Comparison of ENCODE assay signal across 13 cellular contexts in genomic region chr2:219540784-219541504, GRCh38. TPM values are rescaled to one million over a fixed set of nuclear protein-coding genes. Genes with fewer than 3 reads are reported as not detected.
A peak's percentile ranks its signal among the peaks of the same experiment; 100 is the strongest.
DNase-seq lines count a peak whose midpoint lies in the region; ATAC-seq, FAIRE-seq and TF ChIP-seq lines count a peak whose summit lies in the region.
"Had no signal": no experiment of that assay in that cellular context is flagged by ENCODE, and none has a peak within 500 bp of the region (broad histone marks: within the 10 kb centered on the region; RNA-seq: fewer than 3 reads in every experiment).

No MANE protein-coding gene starts in this region.

- TF ChIP-seq CTCF in MCF 10A (IDR thresholded peaks at IDR 0.05; ENCODE audit: unreplicated experiment) (no peak), breast epithelium (IDR thresholded peaks at IDR 0.05) (no peak), PC-3 (conservative IDR thresholded peaks at IDR 0.05; ENCODE audit: low read depth, low read length) (no peak), H1 (IDR thresholded peaks at IDR 0.05; ENCODE audit: control extremely low read depth in 1 of 3, insufficient read depth in 1 of 3, low read depth in 1 of 3, low read length in 3 of 3) (no peak)

- no peak for ATAC-seq in PC-3
- no peak for ATAC-seq in GM19324 (IDR thresholded peaks at IDR 0.05; ENCODE audit: low FRiP score, unreplicated experiment)
- no peak for ATAC-seq in GM18505 (IDR thresholded peaks at IDR 0.05; ENCODE audit: unreplicated experiment)

- H3K4me3 Mint-ChIP-seq in MCF 10A (ENCODE audit: unreplicated experiment), result peak overlapping the region; percentile 75

- H4K8ac ChIP-seq in H1 (ENCODE audit: extremely low read depth, insufficient read depth, low read length), result peak overlapping the region; percentile 12

- H3K4me2 ChIP-seq in PC-3 (ENCODE audit: low read length), result peak overlapping the region; percentile 92; the same call in 1 of the 2 replicates
- no peak overlapping the region; a peak in 1 of 4 replicates for H3K4me2 ChIP-seq in H1 (ENCODE audit: insufficient read depth in 1 of 2, low read depth in 2 of 2, low read length in 2 of 2)

- TF ChIP-seq EP300 in H1 (IDR thresholded peaks at IDR 0.05; ENCODE audit: borderline replicate concordance in 1 of 2, low read depth in 2 of 2, low read length in 2 of 2), result no peak

- no peak for TF ChIP-seq POLR2A in breast epithelium (IDR thresholded peaks at IDR 0.05)
- no peak for TF ChIP-seq POLR2A in H1 (IDR thresholded peaks at IDR 0.05; ENCODE audit: control extremely low read depth in 1 of 2, low read depth in 2 of 2, low read length in 2 of 2)
- TF ChIP-seq POLR2A in GM18505 (IDR thresholded peaks at IDR 0.05; ENCODE audit: borderline replicate concordance, extremely low read depth, insufficient read depth, insufficient read length), result no peak

- no peaks in the 10 kb centered on the region for H3K9me3 ChIP-seq in breast epithelium
- H3K9me3 ChIP-seq in PC-3 (ENCODE audit: low read length), result no peaks in the 10 kb centered on the region
- no peaks in the 10 kb centered on the region for H3K9me3 ChIP-seq in H1 (ENCODE audit: insufficient read depth in 2 of 2, low read depth in 1 of 2, low read length in 1 of 2)
- H3K9me3 ChIP-seq: thyroid gland had no signal

- no peaks in the 10 kb centered on the region for H4K20me1 ChIP-seq in PC-3 (ENCODE audit: low read length)
- peaks cover 11 to 15% of the 10 kb centered on the region in 2 experiments for H4K20me1 ChIP-seq in H1 (replicated peaks in 1 of 2; ENCODE audit: control insufficient read depth in 1 of 2, insufficient read depth in 2 of 2, low read length in 2 of 2)

- no peak overlapping the region for H3K4ac ChIP-seq in H1 (replicated peaks; ENCODE audit: insufficient read length, low read depth, low read length)

- H2AFZ ChIP-seq in PC-3 (ENCODE audit: low read length) (no peak overlapping the region), H1 (ENCODE audit: low read length) (no peak overlapping the region)

- CTCF ChIA-PET in MCF 10A (lab: Yijun Ruan, JAX) (interaction anchor here (0.6 to 4.9 kb wide), 38 partner anchors 9 to 347 kb away, joined by 3 to 50 read pairs (median 4); partner anchors contain the start of genes OBSL1 and STK11IP), PC-3 (lab: Charles Lee) (interaction anchor here (0.5 to 1.0 kb wide), 2 partner anchors 148 to 681 kb away, joined by 3 to 10 read pairs; partner anchors contain the start of gene WNT6), H1 (lab: Charles Lee; ENCODE audit: partially characterized antibody) (interaction anchor here (0.6 to 113.1 kb wide), 47 partner anchors 7 to 483 kb away, joined by 3 to 7248 read pairs (median 6); partner anchors contain the start of genes ASIC4, DES, GLB1L and GMPPA)

- H3F3A ChIP-seq in PC-3 (ENCODE audit: low read length, unreplicated experiment), result no peaks in the 10 kb centered on the region

- no peak overlapping the region for H4K5ac ChIP-seq in H1 (ENCODE audit: insufficient read length, low read depth, low read length)

- H3K27ac Mint-ChIP-seq in MCF 10A (ENCODE audit: low read depth, unreplicated experiment), result no peak overlapping the region
- H3K27ac Mint-ChIP-seq: activated naive CD4-positive, alpha-beta T cell treated with anti-CD3 and anti-CD28 coated beads, Interleukin-2, amount 50 U/mL, for 72 hours had no signal

- no TSS peak for BruUV-seq in MCF 10A (replicated peaks; lab: Mats Ljungman, UMichigan)
- BruUV-seq in PC-3 (replicated peaks; lab: Mats Ljungman, UMichigan), result no TSS peak

- H2BK20ac ChIP-seq in H1 (ENCODE audit: low read length), result no peak overlapping the region

- peaks cover 4% of the 10 kb centered on the region; the same call in 1 of the 2 replicates for H3K79me1 ChIP-seq in H1 (ENCODE audit: low read depth, low read length)

- H3K9me3 Mint-ChIP-seq in MCF 10A (ENCODE audit: unreplicated experiment), result no peaks in the 10 kb centered on the region
- H3K9me3 Mint-ChIP-seq: activated naive CD4-positive, alpha-beta T cell treated with anti-CD3 and anti-CD28 coated beads, Interleukin-2, amount 50 U/mL, for 72 hours had no signal

- no peaks in the 10 kb centered on the region for H3K27me3 ChIP-seq in breast epithelium
- no peaks in the 10 kb centered on the region for H3K27me3 ChIP-seq in PC-3 (ENCODE audit: low read length)
- peaks cover 0 to 4% (median 0%) of the 10 kb centered on the region in 4 experiments; a peak in 2 of 7 replicates for H3K27me3 ChIP-seq in H1 (replicated peaks in 1 of 4; ENCODE audit: control insufficient read depth in 3 of 4, extremely low read depth in 1 of 4, insufficient read depth in 3 of 4, low read length in 3 of 4)
- H3K27me3 ChIP-seq: thyroid gland had no signal

- no peaks in the 10 kb centered on the region for H3K9me2 ChIP-seq in PC-3 (replicated peaks; ENCODE audit: low read length)

- H3K27ac ChIP-seq in breast epithelium (no peak overlapping the region), PC-3 (ENCODE audit: low read length) (no peak overlapping the region), H1 (ENCODE audit: low read depth, low read length) (no peak overlapping the region)
- H3K27ac ChIP-seq: epithelial cell of prostate, thyroid gland had no signal

- no peak overlapping the region for H4K91ac ChIP-seq in H1 (replicated peaks; ENCODE audit: insufficient read length, low read length)

- H3K79me2 ChIP-seq in PC-3 (ENCODE audit: low read length), result peaks cover 14% of the 10 kb centered on the region
- H3K79me2 ChIP-seq in H1 (ENCODE audit: control insufficient read depth in 1 of 2, insufficient read depth in 2 of 2, low read length in 2 of 2), result peaks cover 0 to 6% of the 10 kb centered on the region in 2 experiments; a peak in 1 of 4 replicates

- no peak overlapping the region for H2AK5ac ChIP-seq in H1 (ENCODE audit: low read depth, low read length)

- H3K4me1 ChIP-seq in breast epithelium (peaks cover 3 to 8% of the 10 kb centered on the region in 2 donors), PC-3 (ENCODE audit: insufficient read depth, low read length) (peaks cover 7% of the 10 kb centered on the region; the same call in 1 of the 2 replicates), H1 (replicated peaks in 1 of 4; ENCODE audit: control insufficient read depth in 3 of 4, insufficient read depth in 4 of 4, low read length in 3 of 4) (peaks cover 5 to 28% (median 19%) of the 10 kb centered on the region in 4 experiments)

- no peak overlapping the region for H3K14ac ChIP-seq in H1 (ENCODE audit: insufficient read length)

- no peak overlapping the region for H2BK15ac ChIP-seq in H1 (ENCODE audit: low read length)

- intact Hi-C loops in MCF 10A (cut with micrococcal nuclease) (loop anchor here (1.0 kb wide), 3 partner anchors 56 to 148 kb away; partner anchors contain the start of gene STK11IP), breast epithelium (cut with DNase I; ENCODE audit: low total_unique reads) (loop anchor here (5.0 kb wide), 1 partner anchor 56 kb away; the partner anchor contains the start of gene STK11IP), PC-3 (cut with micrococcal nuclease) (no loop called here)

- peaks cover 11% of the 10 kb centered on the region; the same call in 1 of the 2 replicates for H3K23me2 ChIP-seq in H1 (ENCODE audit: low read depth, low read length)

- no peak overlapping the region for H3K23ac ChIP-seq in H1 (ENCODE audit: insufficient read length)

- H3K9ac ChIP-seq in PC-3 (ENCODE audit: low read length) (no peak overlapping the region), H1 (replicated peaks in 1 of 4; ENCODE audit: extremely low read depth in 1 of 4, low read depth in 3 of 4, low read length in 3 of 4) (no peak overlapping the region)

- no peak overlapping the region for H2BK5ac ChIP-seq in H1 (ENCODE audit: low read depth, low read length)

- H3K27me3 Mint-ChIP-seq in MCF 10A (ENCODE audit: insufficient read depth, unreplicated experiment), result no peaks in the 10 kb centered on the region

- no peaks in the 10 kb centered on the region for H3K36me3 ChIP-seq in breast epithelium
- H3K36me3 ChIP-seq in PC-3 (ENCODE audit: low read depth, low read length), result peaks cover 13% of the 10 kb centered on the region
- peaks cover 4 to 22% (median 12%) of the 10 kb centered on the region in 4 experiments; a peak in 6 of 8 replicates for H3K36me3 ChIP-seq in H1 (ENCODE audit: control insufficient read depth in 2 of 4, insufficient read depth in 4 of 4, low read length in 3 of 4)

- FAIRE-seq in H1 (lab: Jason Lieb, UNC) (peak; percentile 7), urothelium cell line (lab: Jason Lieb, UNC) (peak; percentile 40)

- H2BK12ac ChIP-seq in H1 (ENCODE audit: low read depth, low read length), result no peak overlapping the region

- no peak for TF ChIP-seq RAD21 in H1 (IDR thresholded peaks at IDR 0.05 in 1 of 2, conservative IDR thresholded peaks at IDR 0.05 in 1 of 2; ENCODE audit: low read depth in 2 of 2, low read length in 2 of 2)

- H3K4me1 Mint-ChIP-seq in MCF 10A (ENCODE audit: insufficient read depth, unreplicated experiment), result peaks cover 12% of the 10 kb centered on the region

- 91% methylated on average over 12 of the region's 12 CpGs; no CpG with 5 or more reads in 1 of the 2 experiments for WGBS in H1 (ENCODE audit: extremely low coverage in 1 of 2, insufficient coverage in 1 of 2, insufficient read length in 1 of 2, insufficient replicate concordance in 2 of 2, low coverage in 1 of 2, low lambda C conversion rate in 2 of 2, missing lambda C conversion rate in 1 of 2), 2 experiments

- no peak overlapping the region for H2BK120ac ChIP-seq in H1 (replicated peaks; ENCODE audit: low read depth, low read length)

- H3K36me3 Mint-ChIP-seq in MCF 10A (ENCODE audit: insufficient read depth, unreplicated experiment), result peaks cover 36% of the 10 kb centered on the region

- H3K4me3 ChIP-seq in breast epithelium (no peak overlapping the region), PC-3 (ENCODE audit: low read length) (no peak overlapping the region), H1 (ENCODE audit: extremely low read depth in 1 of 4, insufficient read depth in 2 of 4, low read depth in 3 of 4, low read length in 4 of 4) (no peak overlapping the region)

- POLR2A ChIA-PET in MCF 10A (lab: Yijun Ruan, JAX), result interaction anchor here (0.7 to 4.2 kb wide), 3 partner anchors 31 to 149 kb away, joined by 3 to 55 read pairs (median 14); partner anchors contain the start of gene STK11IP
- POLR2A ChIA-PET in PC-3 (lab: Charles Lee; ENCODE audit: unreplicated experiment), result no interaction called here
- POLR2A ChIA-PET in H1 (lab: Charles Lee; ENCODE audit: partially characterized antibody), result interaction anchor here (0.8 to 5.4 kb wide), 10 partner anchors 9 to 56 kb away, joined by 3 to 23 read pairs (median 6); partner anchors contain the start of genes INHA, OBSL1 and STK11IP

- no peak for DNase-seq in MCF 10A (ENCODE audit: unreplicated experiment)
- DNase-seq in breast epithelium (ENCODE audit: low spot score in 2 of 2), result no peak
- DNase-seq in PC-3, result no peak
- DNase-seq in H1 (ENCODE audit: low read depth in 1 of 2, low spot score in 2 of 2), result no peak
- no peak for DNase-seq in urothelium cell line (ENCODE audit: low spot score)
- no peak for DNase-seq in UCSD-AML1 (lab: John Stamatoyannopoulos, UW; ENCODE audit: unreplicated experiment)

- no peak overlapping the region for H3K18ac ChIP-seq in H1 (ENCODE audit: extremely low read depth, low read length)

- H3K56ac ChIP-seq in H1 (replicated peaks; ENCODE audit: insufficient read length, low read depth, low read length), result no peak overlapping the region

RNA-seq across cellular contexts. Expression of gene CHPF, which starts 2.7 kb away (rescaled TPM):
- total RNA-seq in MCF 10A (2022) (81.2 and 105 TPM in 2 replicates), breast epithelium (10 to 100 TPM; 46.5 to 58.9 (median 49.0) TPM), PC-3 (2014; rRNA removed) (139 and 210 TPM in 2 replicates)
- total RNA-seq in H1 (2021; fragmentation: NEBNext Ultra II Directional; extraction: Animal tissue kit (Norgen Biotek cat#: 25700)), result 62.9 and 68.1 TPM in 2 replicates
- polyA plus RNA-seq in H1 (2011; rRNA removed), result 67.3 and 103 TPM in 2 replicates
- 61.7 TPM for polyA plus RNA-seq in H1 (2011; cell fraction: cytosol; rRNA removed)
- 76.8 TPM for polyA plus RNA-seq in H1 (2011; cell fraction: nucleus; rRNA removed)
- 33.7 to 59.5 TPM (median 55.7 TPM) in 4 replicates for polyA plus RNA-seq in H1 (2012, experiment 1 of 2)
- polyA plus RNA-seq in H1 (2012, experiment 2 of 2), result 62.7 TPM
- polyA plus RNA-seq in H1 (2013, experiment 1 of 2), result 107 TPM
- 107 TPM for polyA plus RNA-seq in H1 (2013, experiment 2 of 2)
- 17.3 and 20.9 TPM in 2 replicates for polyA minus RNA-seq in H1 (2011; rRNA and poly(A)+ RNA removed)
- polyA minus RNA-seq in H1 (2011; cell fraction: cytosol; rRNA and poly(A)+ RNA removed), result 62.2 TPM
- 38.8 TPM for polyA minus RNA-seq in H1 (2011; cell fraction: nucleus; rRNA and poly(A)+ RNA removed)

RNA-seq across cellular contexts. Expression of gene TMEM198, which starts 2.9 kb away (rescaled TPM):
- 5.3 and 6.3 TPM in 2 replicates for total RNA-seq in MCF 10A (2022)
- 1 to 10 TPM; 1.6 to 1.9 (median 1.8) TPM for total RNA-seq in breast epithelium
- total RNA-seq in PC-3 (2014; rRNA removed), result 1.1 and 5.2 TPM in 2 replicates
- 10.2 and 11.0 TPM in 2 replicates for total RNA-seq in H1 (2021; fragmentation: NEBNext Ultra II Directional; extraction: Animal tissue kit (Norgen Biotek cat#: 25700))
- 10.4 and 15.4 TPM in 2 replicates for polyA plus RNA-seq in H1 (2011; rRNA removed)
- 10.0 TPM for polyA plus RNA-seq in H1 (2011; cell fraction: cytosol; rRNA removed)
- 19.0 TPM for polyA plus RNA-seq in H1 (2011; cell fraction: nucleus; rRNA removed)
- polyA plus RNA-seq in H1 (2012, experiment 1 of 2), result 7.6 to 11.7 TPM (median 9.4 TPM) in 4 replicates
- polyA plus RNA-seq in H1 (2012, experiment 2 of 2), result 13.6 TPM
- 8.4 TPM for polyA plus RNA-seq in H1 (2013, experiment 1 of 2)
- polyA plus RNA-seq in H1 (2013, experiment 2 of 2), result 8.2 TPM
- 4.3 and 6.1 TPM in 2 replicates for polyA minus RNA-seq in H1 (2011; rRNA and poly(A)+ RNA removed)
- 7.5 TPM for polyA minus RNA-seq in H1 (2011; cell fraction: cytosol; rRNA and poly(A)+ RNA removed)
- 5.6 TPM for polyA minus RNA-seq in H1 (2011; cell fraction: nucleus; rRNA and poly(A)+ RNA removed)

RNA-seq across cellular contexts. Expression of gene ASIC4, which starts 26.7 kb away (rescaled TPM):
- total RNA-seq in MCF 10A (2022) (0.17 TPM in 1 of 2 replicates, not detected in the other), breast epithelium (under 1 TPM in 1 of 3 donors, not detected in 2; 0.44 TPM), PC-3 (2014; rRNA removed) (0.11 TPM in 1 of 2 replicates, not detected in the other)
- total RNA-seq in H1 (2021; fragmentation: NEBNext Ultra II Directional; extraction: Animal tissue kit (Norgen Biotek cat#: 25700)), result 0.19 and 0.22 TPM in 2 replicates
- polyA plus RNA-seq in H1 (2011; rRNA removed), result 0.12 and 0.30 TPM in 2 replicates
- polyA plus RNA-seq in H1 (2011; cell fraction: cytosol; rRNA removed), result 0.18 TPM
- polyA plus RNA-seq in H1 (2011; cell fraction: nucleus; rRNA removed), result 0.96 TPM
- 0.11 to 0.42 TPM (median 0.36 TPM) in 3 of 4 replicates, not detected in the other for polyA plus RNA-seq in H1 (2012, experiment 1 of 2)
- 0.05 TPM for polyA plus RNA-seq in H1 (2012, experiment 2 of 2)
- 0.06 TPM for polyA plus RNA-seq in H1 (2013, experiment 1 of 2)
- polyA plus RNA-seq in H1 (2013, experiment 2 of 2), result 0.13 TPM
- polyA minus RNA-seq in H1 (2011; rRNA and poly(A)+ RNA removed), result 0.12 and 0.22 TPM in 2 replicates
- not detected for polyA minus RNA-seq in H1 (2011; cell fraction: cytosol; rRNA and poly(A)+ RNA removed)
- polyA minus RNA-seq in H1 (2011; cell fraction: nucleus; rRNA and poly(A)+ RNA removed), result 0.50 TPM
- total RNA-seq: glomerular endothelial cell, RPMI7951, thyroid gland had no signal

RNA-seq across cellular contexts. Expression of gene OBSL1, which starts 30.4 kb away (rescaled TPM):
- total RNA-seq in MCF 10A (2022), result 29.0 and 29.8 TPM in 2 replicates
- 10 to 100 TPM; 69.2 to 91.9 (median 73.1) TPM for total RNA-seq in breast epithelium
- 122 and 148 TPM in 2 replicates for total RNA-seq in PC-3 (2014; rRNA removed)
- 127 and 135 TPM in 2 replicates for total RNA-seq in H1 (2021; fragmentation: NEBNext Ultra II Directional; extraction: Animal tissue kit (Norgen Biotek cat#: 25700))
- 116 and 205 TPM in 2 replicates for polyA plus RNA-seq in H1 (2011; rRNA removed)
- 171 TPM for polyA plus RNA-seq in H1 (2011; cell fraction: cytosol; rRNA removed)
- 776 TPM for polyA plus RNA-seq in H1 (2011; cell fraction: nucleus; rRNA removed)
- 105 to 168 TPM (median 164 TPM) in 4 replicates for polyA plus RNA-seq in H1 (2012, experiment 1 of 2)
- 108 TPM for polyA plus RNA-seq in H1 (2012, experiment 2 of 2)
- polyA plus RNA-seq in H1 (2013, experiment 1 of 2), result 76.8 TPM
- polyA plus RNA-seq in H1 (2013, experiment 2 of 2), result 67.6 TPM
- polyA minus RNA-seq in H1 (2011; rRNA and poly(A)+ RNA removed), result 64.9 and 94.5 TPM in 2 replicates
- 91.4 TPM for polyA minus RNA-seq in H1 (2011; cell fraction: cytosol; rRNA and poly(A)+ RNA removed)
- 160 TPM for polyA minus RNA-seq in H1 (2011; cell fraction: nucleus; rRNA and poly(A)+ RNA removed)

RNA-seq across cellular contexts. Expression of gene INHA, which starts 31.2 kb away (rescaled TPM):
- 1.2 and 2.2 TPM in 2 replicates for total RNA-seq in MCF 10A (2022)
- under 1 TPM in 2 of 3 donors, not detected in 1; 0.64 to 0.73 TPM for total RNA-seq in breast epithelium
- total RNA-seq in PC-3 (2014; rRNA removed), result 1.3 and 1.5 TPM in 2 replicates
- 0.65 and 0.73 TPM in 2 replicates for total RNA-seq in H1 (2021; fragmentation: NEBNext Ultra II Directional; extraction: Animal tissue kit (Norgen Biotek cat#: 25700))
- polyA plus RNA-seq in H1 (2011; rRNA removed), result 2.7 and 4.3 TPM in 2 replicates
- 3.2 TPM for polyA plus RNA-seq in H1 (2011; cell fraction: cytosol; rRNA removed)
- polyA plus RNA-seq in H1 (2011; cell fraction: nucleus; rRNA removed), result 11.1 TPM
- 0.77 to 3.2 TPM (median 2.1 TPM) in 4 replicates for polyA plus RNA-seq in H1 (2012, experiment 1 of 2)
- 0.54 TPM for polyA plus RNA-seq in H1 (2012, experiment 2 of 2)
- 0.61 TPM for polyA plus RNA-seq in H1 (2013, experiment 1 of 2)
- 0.57 TPM for polyA plus RNA-seq in H1 (2013, experiment 2 of 2)
- polyA minus RNA-seq in H1 (2011; rRNA and poly(A)+ RNA removed), result 0.22 and 0.41 TPM in 2 replicates
- polyA minus RNA-seq in H1 (2011; cell fraction: cytosol; rRNA and poly(A)+ RNA removed), result not detected
- polyA minus RNA-seq in H1 (2011; cell fraction: nucleus; rRNA and poly(A)+ RNA removed), result 1.1 TPM
- total RNA-seq: glomerular endothelial cell had no signal
